Comparison of ENCODE assay signal across 1 cellular context in the genomic region with DNA sequence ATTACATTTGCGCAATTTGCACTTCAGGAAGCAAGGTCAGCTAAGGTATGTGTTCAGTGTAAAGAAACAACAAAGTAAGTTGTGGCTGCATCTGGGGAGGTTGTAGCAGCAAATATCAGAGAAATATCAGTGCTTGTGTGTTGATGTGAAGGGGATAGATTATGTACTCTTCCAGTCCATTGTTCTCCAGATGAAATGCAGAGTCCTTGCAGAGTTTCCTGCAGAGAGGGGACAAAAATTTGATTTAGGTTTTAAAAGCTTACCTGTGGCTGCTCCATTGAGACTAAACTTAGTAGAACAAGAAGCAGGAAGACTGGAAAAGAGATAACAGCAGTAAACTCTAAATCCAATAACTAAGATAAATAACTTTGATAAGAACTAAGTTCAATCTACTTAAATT.
TF ChIP-seq lines count a peak whose summit lies in the region.

No MANE protein-coding gene starts in this region.

TF ChIP-seq in H1, 55 proteins besides CTCF, POLR2A, EP300 and RAD21 (continued from another document):
- TF ChIP-seq, protein P1, sequence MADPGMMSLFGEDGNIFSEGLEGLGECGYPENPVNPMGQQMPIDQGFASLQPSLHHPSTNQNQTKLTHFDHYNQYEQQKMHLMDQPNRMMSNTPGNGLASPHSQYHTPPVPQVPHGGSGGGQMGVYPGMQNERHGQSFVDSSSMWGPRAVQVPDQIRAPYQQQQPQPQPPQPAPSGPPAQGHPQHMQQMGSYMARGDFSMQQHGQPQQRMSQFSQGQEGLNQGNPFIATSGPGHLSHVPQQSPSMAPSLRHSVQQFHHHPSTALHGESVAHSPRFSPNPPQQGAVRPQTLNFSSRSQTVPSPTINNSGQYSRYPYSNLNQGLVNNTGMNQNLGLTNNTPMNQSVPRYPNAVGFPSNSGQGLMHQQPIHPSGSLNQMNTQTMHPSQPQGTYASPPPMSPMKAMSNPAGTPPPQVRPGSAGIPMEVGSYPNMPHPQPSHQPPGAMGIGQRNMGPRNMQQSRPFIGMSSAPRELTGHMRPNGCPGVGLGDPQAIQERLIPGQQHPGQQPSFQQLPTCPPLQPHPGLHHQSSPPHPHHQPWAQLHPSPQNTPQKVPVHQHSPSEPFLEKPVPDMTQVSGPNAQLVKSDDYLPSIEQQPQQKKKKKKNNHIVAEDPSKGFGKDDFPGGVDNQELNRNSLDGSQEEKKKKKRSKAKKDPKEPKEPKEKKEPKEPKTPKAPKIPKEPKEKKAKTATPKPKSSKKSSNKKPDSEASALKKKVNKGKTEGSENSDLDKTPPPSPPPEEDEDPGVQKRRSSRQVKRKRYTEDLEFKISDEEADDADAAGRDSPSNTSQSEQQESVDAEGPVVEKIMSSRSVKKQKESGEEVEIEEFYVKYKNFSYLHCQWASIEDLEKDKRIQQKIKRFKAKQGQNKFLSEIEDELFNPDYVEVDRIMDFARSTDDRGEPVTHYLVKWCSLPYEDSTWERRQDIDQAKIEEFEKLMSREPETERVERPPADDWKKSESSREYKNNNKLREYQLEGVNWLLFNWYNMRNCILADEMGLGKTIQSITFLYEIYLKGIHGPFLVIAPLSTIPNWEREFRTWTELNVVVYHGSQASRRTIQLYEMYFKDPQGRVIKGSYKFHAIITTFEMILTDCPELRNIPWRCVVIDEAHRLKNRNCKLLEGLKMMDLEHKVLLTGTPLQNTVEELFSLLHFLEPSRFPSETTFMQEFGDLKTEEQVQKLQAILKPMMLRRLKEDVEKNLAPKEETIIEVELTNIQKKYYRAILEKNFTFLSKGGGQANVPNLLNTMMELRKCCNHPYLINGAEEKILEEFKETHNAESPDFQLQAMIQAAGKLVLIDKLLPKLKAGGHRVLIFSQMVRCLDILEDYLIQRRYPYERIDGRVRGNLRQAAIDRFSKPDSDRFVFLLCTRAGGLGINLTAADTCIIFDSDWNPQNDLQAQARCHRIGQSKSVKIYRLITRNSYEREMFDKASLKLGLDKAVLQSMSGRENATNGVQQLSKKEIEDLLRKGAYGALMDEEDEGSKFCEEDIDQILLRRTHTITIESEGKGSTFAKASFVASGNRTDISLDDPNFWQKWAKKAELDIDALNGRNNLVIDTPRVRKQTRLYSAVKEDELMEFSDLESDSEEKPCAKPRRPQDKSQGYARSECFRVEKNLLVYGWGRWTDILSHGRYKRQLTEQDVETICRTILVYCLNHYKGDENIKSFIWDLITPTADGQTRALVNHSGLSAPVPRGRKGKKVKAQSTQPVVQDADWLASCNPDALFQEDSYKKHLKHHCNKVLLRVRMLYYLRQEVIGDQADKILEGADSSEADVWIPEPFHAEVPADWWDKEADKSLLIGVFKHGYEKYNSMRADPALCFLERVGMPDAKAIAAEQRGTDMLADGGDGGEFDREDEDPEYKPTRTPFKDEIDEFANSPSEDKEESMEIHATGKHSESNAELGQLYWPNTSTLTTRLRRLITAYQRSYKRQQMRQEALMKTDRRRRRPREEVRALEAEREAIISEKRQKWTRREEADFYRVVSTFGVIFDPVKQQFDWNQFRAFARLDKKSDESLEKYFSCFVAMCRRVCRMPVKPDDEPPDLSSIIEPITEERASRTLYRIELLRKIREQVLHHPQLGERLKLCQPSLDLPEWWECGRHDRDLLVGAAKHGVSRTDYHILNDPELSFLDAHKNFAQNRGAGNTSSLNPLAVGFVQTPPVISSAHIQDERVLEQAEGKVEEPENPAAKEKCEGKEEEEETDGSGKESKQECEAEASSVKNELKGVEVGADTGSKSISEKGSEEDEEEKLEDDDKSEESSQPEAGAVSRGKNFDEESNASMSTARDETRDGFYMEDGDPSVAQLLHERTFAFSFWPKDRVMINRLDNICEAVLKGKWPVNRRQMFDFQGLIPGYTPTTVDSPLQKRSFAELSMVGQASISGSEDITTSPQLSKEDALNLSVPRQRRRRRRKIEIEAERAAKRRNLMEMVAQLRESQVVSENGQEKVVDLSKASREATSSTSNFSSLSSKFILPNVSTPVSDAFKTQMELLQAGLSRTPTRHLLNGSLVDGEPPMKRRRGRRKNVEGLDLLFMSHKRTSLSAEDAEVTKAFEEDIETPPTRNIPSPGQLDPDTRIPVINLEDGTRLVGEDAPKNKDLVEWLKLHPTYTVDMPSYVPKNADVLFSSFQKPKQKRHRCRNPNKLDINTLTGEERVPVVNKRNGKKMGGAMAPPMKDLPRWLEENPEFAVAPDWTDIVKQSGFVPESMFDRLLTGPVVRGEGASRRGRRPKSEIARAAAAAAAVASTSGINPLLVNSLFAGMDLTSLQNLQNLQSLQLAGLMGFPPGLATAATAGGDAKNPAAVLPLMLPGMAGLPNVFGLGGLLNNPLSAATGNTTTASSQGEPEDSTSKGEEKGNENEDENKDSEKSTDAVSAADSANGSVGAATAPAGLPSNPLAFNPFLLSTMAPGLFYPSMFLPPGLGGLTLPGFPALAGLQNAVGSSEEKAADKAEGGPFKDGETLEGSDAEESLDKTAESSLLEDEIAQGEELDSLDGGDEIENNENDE (IDR thresholded peaks at IDR 0.05; ENCODE audit: insufficient replicate concordance, low read length), result no peak
TF ChIP-seq in H1: peak in this region for 0.
